Comparison of ENCODE assay signal across 9 cellular contexts in the genomic region with DNA sequence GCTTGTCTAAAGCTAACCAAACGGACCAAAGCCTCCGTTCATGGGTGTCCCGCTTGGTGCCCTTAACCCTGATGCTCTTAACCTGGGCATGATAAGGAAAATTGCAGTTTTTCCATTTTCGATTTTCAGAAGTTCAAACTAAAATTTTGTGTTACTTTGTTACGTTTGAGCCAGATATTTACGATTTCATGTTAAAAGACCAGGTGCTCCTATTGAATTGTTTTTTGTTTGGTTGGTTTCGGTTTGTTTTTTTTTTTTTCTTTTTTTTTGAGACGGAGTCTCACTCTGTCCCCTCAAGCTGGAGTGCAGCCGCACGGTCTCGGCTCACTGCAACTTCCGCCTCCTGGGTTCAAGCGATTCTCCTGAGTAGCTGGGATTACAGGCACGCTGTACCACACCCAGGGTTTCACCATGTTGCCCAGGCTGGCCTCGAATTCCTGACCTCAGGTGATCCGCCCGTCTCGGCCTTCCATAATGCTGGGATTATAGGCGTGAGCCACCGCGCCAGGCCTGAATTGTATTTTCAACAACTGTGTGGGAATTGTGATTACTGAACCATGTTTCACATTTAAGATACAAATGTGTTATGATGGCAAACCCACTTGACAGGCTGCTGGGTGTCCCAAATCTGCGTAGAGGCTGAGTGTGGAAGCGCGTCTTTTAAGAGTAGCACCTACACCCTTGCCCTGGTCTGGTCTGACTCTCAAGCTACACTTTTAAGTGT. TPM values are rescaled to one million over a fixed set of nuclear protein-coding genes. Genes with fewer than 3 reads are reported as not detected.
DNase-seq lines count a peak whose midpoint lies in the region; ATAC-seq and TF ChIP-seq lines count a peak whose summit lies in the region.
"Had no signal": no experiment of that assay in that cellular context is flagged by ENCODE, and none has a peak within 500 bp of the region (broad histone marks: within the 10 kb centered on the region; RNA-seq: fewer than 3 reads in every experiment).

No MANE protein-coding gene starts in this region.

- H3K36me3 ChIP-seq in BE2C, result no peaks in the 10 kb centered on the region
- H3K36me3 ChIP-seq in naive thymus-derived CD4-positive, alpha-beta T cell (ENCODE audit: control insufficient read depth in 2 of 3, insufficient read depth in 3 of 3, low read length in 3 of 3), result no peaks in the 10 kb centered on the region

- intact Hi-C loops in naive thymus-derived CD4-positive, alpha-beta T cell (cut with micrococcal nuclease), result loop anchor here (1.0 to 10.0 kb wide), 5 partner anchors 183 to 2001 kb away; a partner anchor contains a TSS

- ATAC-seq in naive thymus-derived CD4-positive, alpha-beta T cell, result no peak
- no peak for ATAC-seq in HG02938 (IDR thresholded peaks at IDR 0.05; ENCODE audit: unreplicated experiment)

- CTCF ChIA-PET in naive thymus-derived CD4-positive, alpha-beta T cell (lab: Charles Lee), result interaction anchor here (0.6 kb wide), 1 partner anchor 80 kb away, joined by 5 read pairs; no protein-coding TSS in a partner anchor

- H3K36me3 Mint-ChIP-seq in IgD-negative memory B cell (peaks cover 5% of the 10 kb centered on the region), chondrocyte (ENCODE audit: low read depth) (no peaks in the 10 kb centered on the region)
- peaks cover 0 to 19% (median 0%) of the 10 kb centered on the region in 5 donors for H3K36me3 Mint-ChIP-seq in naive thymus-derived CD4-positive, alpha-beta T cell

- in situ Hi-C loops in ACHN (cut with HindIII; ENCODE audit: low pct_ligation_motif_present, low pct_unique_long_range_greater_than_20kb, low sequenced_read_pairs), result no loop called here

- POLR2A ChIA-PET in naive thymus-derived CD4-positive, alpha-beta T cell (lab: Charles Lee), result no interaction called here

- H3K27me3 Mint-ChIP-seq in IgD-negative memory B cell, result no peaks in the 10 kb centered on the region
- H3K27me3 Mint-ChIP-seq in chondrocyte (ENCODE audit: low read depth), result no peaks in the 10 kb centered on the region
- H3K27me3 Mint-ChIP-seq in naive thymus-derived CD4-positive, alpha-beta T cell, result no peaks in the 10 kb centered on the region

- H3K4me1 Mint-ChIP-seq in IgD-negative memory B cell (peaks cover 38 to 44% (median 40%) of the 10 kb centered on the region in 3 donors), chondrocyte (ENCODE audit: low read depth) (peaks cover 47% of the 10 kb centered on the region)
- H3K4me1 Mint-ChIP-seq in naive thymus-derived CD4-positive, alpha-beta T cell, result peaks cover 27 to 52% (median 46%) of the 10 kb centered on the region in 7 donors

- peak overlapping the region; percentile 74 for H3K4me3 ChIP-seq in BE2C (ENCODE audit: low read depth, low read length)
- H3K4me3 ChIP-seq in naive thymus-derived CD4-positive, alpha-beta T cell (ENCODE audit: low read length), result peak overlapping the region; percentile 79

- no peaks in the 10 kb centered on the region for H3K27me3 ChIP-seq in BE2C
- no peaks in the 10 kb centered on the region for H3K27me3 ChIP-seq in naive thymus-derived CD4-positive, alpha-beta T cell (ENCODE audit: control insufficient read depth in 2 of 2, insufficient read depth in 2 of 2, low read length in 2 of 2)

- no peak for DNase-seq in BE2C
- DNase-seq in chondrocyte (ENCODE audit: low spot score), result no peak
- peak in 2 of 9 donors; percentile 3 to 6 for DNase-seq in naive thymus-derived CD4-positive, alpha-beta T cell
- no peak for DNase-seq in mucosa of gallbladder (ENCODE audit: low spot score)
- DNase-seq in ACHN, result no peak
- no peak for DNase-seq in hypothalamus (lab: John Stamatoyannopoulos, UW)

- H3K4me3 Mint-ChIP-seq in IgD-negative memory B cell, result peak overlapping the region; percentile 97 to 99 (median 98)
- H3K4me3 Mint-ChIP-seq in chondrocyte (ENCODE audit: unreplicated experiment), result peak overlapping the region; percentile 77
- peak overlapping the region; percentile 88 to 100 (median 98) for H3K4me3 Mint-ChIP-seq in naive thymus-derived CD4-positive, alpha-beta T cell

- peak overlapping the region; percentile 78 for H3K27ac ChIP-seq in naive thymus-derived CD4-positive, alpha-beta T cell (ENCODE audit: low read depth, low read length)

- peaks cover 0 to 4% (median 0%) of the 10 kb centered on the region in 3 donors for H3K9me3 Mint-ChIP-seq in IgD-negative memory B cell
- no peaks in the 10 kb centered on the region for H3K9me3 Mint-ChIP-seq in chondrocyte (ENCODE audit: low read depth)
- peaks cover 0 to 7% (median 2%) of the 10 kb centered on the region in 11 donors for H3K9me3 Mint-ChIP-seq in naive thymus-derived CD4-positive, alpha-beta T cell

- peak overlapping the region; percentile 97 to 99 (median 98) for H3K27ac Mint-ChIP-seq in IgD-negative memory B cell
- peak overlapping the region; percentile 100 for H3K27ac Mint-ChIP-seq in chondrocyte (ENCODE audit: unreplicated experiment)
- peak overlapping the region; percentile 91 to 99 (median 98) for H3K27ac Mint-ChIP-seq in naive thymus-derived CD4-positive, alpha-beta T cell

- no peak for TF ChIP-seq CTCF in BE2C (IDR thresholded peaks at IDR 0.05; ENCODE audit: low read depth, low read length)
- no peak for TF ChIP-seq CTCF in chondrocyte (IDR thresholded peaks at IDR 0.05)

- H3K9me3 ChIP-seq in BE2C, result no peaks in the 10 kb centered on the region
- H3K9me3 ChIP-seq in naive thymus-derived CD4-positive, alpha-beta T cell (ENCODE audit: control insufficient read depth in 2 of 3, low read length in 3 of 3), result no peaks in the 10 kb centered on the region

- peaks cover 3% of the 10 kb centered on the region; the same call in 1 of the 2 replicates for H3K4me1 ChIP-seq in BE2C
- no peaks in the 10 kb centered on the region for H3K4me1 ChIP-seq in naive thymus-derived CD4-positive, alpha-beta T cell (ENCODE audit: control insufficient read depth in 2 of 2, insufficient read depth in 2 of 2, low read length in 2 of 2)

RNA-seq across cellular contexts. Expression of a gene that starts 0.9 kb away (rescaled TPM):
- 9.7 TPM for polyA plus RNA-seq in BE2C (2012; ENCODE audit: insufficient read depth, insufficient read length, low read depth)
- polyA plus RNA-seq in IgD-negative memory B cell, result 79.2 TPM
- total RNA-seq in chondrocyte, result 27.0 to 34.1 TPM (median 33.3 TPM) in 3 replicates
- total RNA-seq in naive thymus-derived CD4-positive, alpha-beta T cell, result 10 to 100 TPM; 12.0 to 50.3 (median 19.0) TPM
- 10 to 100 TPM; 14.6 to 25.8 TPM for polyA plus RNA-seq in naive thymus-derived CD4-positive, alpha-beta T cell
- total RNA-seq in mucosa of gallbladder, result 19.9 TPM

RNA-seq across cellular contexts. Expression of a gene that starts 28.4 kb away (rescaled TPM):
- polyA plus RNA-seq in BE2C (2012; ENCODE audit: insufficient read depth, insufficient read length, low read depth), result not detected
- polyA plus RNA-seq in IgD-negative memory B cell, result not detected
- not detected in 3 replicates for total RNA-seq in chondrocyte
- not detected for total RNA-seq in naive thymus-derived CD4-positive, alpha-beta T cell
- not detected for polyA plus RNA-seq in naive thymus-derived CD4-positive, alpha-beta T cell
- not detected for total RNA-seq in mucosa of gallbladder
- total RNA-seq: renal cortical epithelial cell had no signal
